9 cellular contexts compared by ENCODE assay signal in the genomic region with DNA sequence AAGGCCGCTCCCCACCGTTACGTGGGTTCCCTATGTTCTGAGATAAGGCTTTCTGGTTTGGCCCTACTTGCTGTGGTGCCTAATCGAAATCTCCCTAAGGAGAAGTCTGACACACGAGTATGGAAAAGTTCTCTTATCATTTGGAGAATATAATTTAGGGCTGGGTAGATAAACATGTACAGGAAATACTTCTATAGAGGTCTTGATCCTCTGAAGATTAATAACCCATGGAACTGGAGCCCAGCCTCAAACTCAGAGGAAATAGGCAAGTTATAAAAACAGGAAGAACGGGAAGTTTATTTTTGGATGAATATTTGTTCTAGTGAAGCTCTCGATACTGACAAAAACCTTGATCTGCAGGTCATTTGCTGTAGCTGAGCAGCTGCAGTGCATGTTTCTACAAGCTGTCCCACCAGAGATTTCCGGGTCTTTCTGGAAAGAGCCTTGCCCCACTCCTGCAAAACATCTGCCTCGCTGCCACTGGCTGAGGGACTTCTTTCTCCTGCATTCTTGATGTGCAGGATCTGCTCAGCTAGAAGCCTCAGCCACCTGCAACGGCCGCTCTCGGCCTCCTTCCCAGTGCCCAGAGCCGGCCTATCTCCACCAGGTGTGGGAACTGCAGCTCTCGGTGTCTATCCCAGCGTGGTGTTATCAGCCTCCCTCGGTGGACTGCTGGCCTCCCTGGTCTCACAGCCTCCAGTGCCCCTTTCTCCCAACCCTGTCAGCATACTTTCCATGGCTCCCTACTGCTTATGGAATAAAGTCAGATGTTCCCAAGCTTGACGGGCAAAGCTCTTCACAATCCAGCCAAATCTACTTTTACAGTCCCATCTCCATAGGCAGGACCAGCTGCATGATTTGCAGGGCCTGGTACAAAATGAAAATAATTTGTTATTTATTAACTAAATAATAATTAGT. TPM values are rescaled to one million over a fixed set of nuclear protein-coding genes. Genes with fewer than 3 reads are reported as not detected.
DNase-seq lines count a peak whose midpoint lies in the region; ATAC-seq and TF ChIP-seq lines count a peak whose summit lies in the region.
"Had no signal": no experiment of that assay in that cellular context is flagged by ENCODE, and none has a peak within 500 bp of the region (broad histone marks: within the 10 kb centered on the region; RNA-seq: fewer than 3 reads in every experiment).

No MANE protein-coding gene starts in this region.

- H3K36me3 ChIP-seq in brain microvascular endothelial cell (replicated peaks) = no peaks in the 10 kb centered on the region
- no peaks in the 10 kb centered on the region for H3K36me3 ChIP-seq in suprapubic skin

- no peak for TF ChIP-seq EP300 in suprapubic skin (IDR thresholded peaks at IDR 0.05)

- peaks cover 60% of the 10 kb centered on the region for H3K4me1 ChIP-seq in suprapubic skin

- in situ Hi-C loops in brain microvascular endothelial cell (cut with HindIII; ENCODE audit: low pct_ligation_motif_present, low sequenced_read_pairs) = no loop called here

- H3K27me3 ChIP-seq in brain microvascular endothelial cell (replicated peaks) (no peaks in the 10 kb centered on the region), suprapubic skin (no peaks in the 10 kb centered on the region)

- 40% methylated on average over 17 of the region's 17 CpGs for WGBS in suprapubic skin

- no peak for TF ChIP-seq CTCF in brain microvascular endothelial cell (IDR thresholded peaks at IDR 0.05; ENCODE audit: low read depth, low read length, missing control alignments)
- TF ChIP-seq CTCF in suprapubic skin (IDR thresholded peaks at IDR 0.05) = no peak

- H3K27ac ChIP-seq in brain microvascular endothelial cell = peak overlapping the region; percentile 77
- H3K27ac ChIP-seq in suprapubic skin = peak overlapping the region; percentile 50

- ATAC-seq in left lobe of liver = peak; percentile 7
- no peak for ATAC-seq in GM18873 (IDR thresholded peaks at IDR 0.05; ENCODE audit: low FRiP score, unreplicated experiment)
- ATAC-seq in HG02678 (IDR thresholded peaks at IDR 0.05; ENCODE audit: unreplicated experiment) = no peak

- no peak for DNase-seq in Jurkat, Clone E6-1 (ENCODE audit: low read depth, low spot score)
- DNase-seq in brain microvascular endothelial cell = no peak
- DNase-seq in left lobe of liver (ENCODE audit: low spot score) = no peak
- no peak for DNase-seq in suprapubic skin (ENCODE audit: low spot score in 2 of 2)
- DNase-seq in 8988T = no peak
- DNase-seq in NK-92 (lab: John Stamatoyannopoulos, UW; ENCODE audit: unreplicated experiment) = no peak
- DNase-seq: NCI-H748 treated with DMSO at 0.1 percent for 48 hours had no signal

- TF ChIP-seq POLR2A in suprapubic skin (IDR thresholded peaks at IDR 0.05) = no peak

- no peaks in the 10 kb centered on the region for H3K9me3 ChIP-seq in suprapubic skin

- H3K4me3 ChIP-seq in Jurkat, Clone E6-1 (ENCODE audit: low read length) = peak overlapping the region; percentile 33; the same call in 1 of the 2 replicates
- H3K4me3 ChIP-seq in brain microvascular endothelial cell (ENCODE audit: low read depth, low read length) (no peak overlapping the region), suprapubic skin (no peak overlapping the region)

RNA-seq across cellular contexts. Expression of gene SPRED2, which starts 48.6 kb away (rescaled TPM):
- polyA plus RNA-seq in Jurkat, Clone E6-1 (2012; ENCODE audit: insufficient read depth, insufficient read length) = 18.3 TPM
- total RNA-seq in left lobe of liver (17.3 TPM), suprapubic skin (10 to 100 TPM; 17.8 to 27.5 (median 18.7) TPM)
